In the genomic region with DNA sequence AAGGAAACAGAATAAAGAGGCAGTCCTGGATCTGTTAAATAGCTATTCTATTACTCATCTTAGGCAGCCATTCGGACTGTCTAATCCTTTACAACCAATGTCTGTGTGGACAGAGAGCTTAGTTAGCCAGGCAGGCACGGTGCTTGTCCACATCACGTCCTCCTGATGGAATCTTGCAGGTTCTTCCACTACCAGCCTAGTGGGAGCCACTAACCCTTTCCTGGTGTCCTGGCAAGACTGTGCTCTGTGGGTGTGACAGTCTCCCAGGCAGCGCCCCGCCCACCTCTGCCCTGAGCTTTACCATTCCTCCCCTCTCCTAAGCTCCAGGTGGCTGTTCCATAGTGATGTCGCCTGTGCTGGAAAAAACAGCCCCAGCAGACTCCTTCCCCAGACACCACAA, we compare ENCODE assay signal across 10 cellular contexts.
DNase-seq lines count a peak whose midpoint lies in the region; ATAC-seq and TF ChIP-seq lines count a peak whose summit lies in the region.
"Had no signal": no experiment of that assay in that cellular context is flagged by ENCODE, and none has a peak within 500 bp of the region (broad histone marks: within the 10 kb centered on the region; RNA-seq: fewer than 3 reads in every experiment).

No MANE protein-coding gene starts in this region.

- DNase-seq in NCI-H345 (lab: John Stamatoyannopoulos, UW) (peak; percentile 3), NCI-H345 treated with DMSO at 0.1 percent for 48 hours (lab: John Stamatoyannopoulos, UW; ENCODE audit: unreplicated experiment) (no peak), endodermal cell (peak; percentile 89), NOMO-1 treated with dmso at 0.1 percent for 144 hours (lab: John Stamatoyannopoulos, UW; ENCODE audit: unreplicated experiment) (no peak), heart left ventricle (no peak), NCI-H2029 treated with DMSO at 0.1 percent for 48 hours (lab: John Stamatoyannopoulos, UW) (no peak)
- DNase-seq in stimulated activated CD4-positive, alpha-beta T cell treated with anti-CD3 and anti-CD28 coated beads, Interleukin-1b, Interleukin-23, amount 100 ng/mL, for 48 hours: peak; percentile 6
- DNase-seq: left ventricle myocardium inferior, NCI-H2029 had no signal

- H2AFZ ChIP-seq in OCI-LY3 (ENCODE audit: low read depth, low read length): no peak overlapping the region

- H3K27me3 Mint-ChIP-seq in endodermal cell (ENCODE audit: insufficient read depth): no peaks in the 10 kb centered on the region

- no peak overlapping the region for H3K4me3 Mint-ChIP-seq in endodermal cell

- no peaks in the 10 kb centered on the region for H3K36me3 Mint-ChIP-seq in endodermal cell (ENCODE audit: low read depth)

- no peak for ATAC-seq in heart left ventricle

- H3K27me3 ChIP-seq in OCI-LY3 (ENCODE audit: low read depth, low read length) (no peaks in the 10 kb centered on the region), endodermal cell (ENCODE audit: control insufficient read depth, insufficient read depth, low read length, poor library complexity, severe bottlenecking) (no peaks in the 10 kb centered on the region), heart left ventricle (no peaks in the 10 kb centered on the region)

- peaks cover 71% of the 10 kb centered on the region for H3K4me1 ChIP-seq in OCI-LY3 (ENCODE audit: low read length)
- no peaks in the 10 kb centered on the region for H3K4me1 ChIP-seq in endodermal cell (ENCODE audit: control insufficient read depth, insufficient read depth, low read length)
- peaks cover 0 to 45% (median 13%) of the 10 kb centered on the region in 12 donors for H3K4me1 ChIP-seq in heart left ventricle

- 63 to 96% methylated on average over 2 to 6 of the region's 6 CpGs for WGBS in endodermal cell (ENCODE audit: insufficient coverage in 1 of 2, insufficient read length in 1 of 2), 2 experiments
- WGBS in heart left ventricle, 4 donors: 94 to 98% (median 96%) methylated on average over 6 of the region's 6 CpGs

- no peak overlapping the region for H3K9ac ChIP-seq in OCI-LY3 (ENCODE audit: low read length)
- no peak overlapping the region for H3K9ac ChIP-seq in endodermal cell (ENCODE audit: extremely low read depth, low read length, poor library complexity, severe bottlenecking)

- H3K4me3 ChIP-seq in OCI-LY3 (ENCODE audit: low read length) (no peak overlapping the region), endodermal cell (ENCODE audit: low read length) (no peak overlapping the region), heart left ventricle (no peak overlapping the region)
- H3K4me3 ChIP-seq: left ventricle myocardium inferior had no signal

- H4K20me1 ChIP-seq in OCI-LY3 (ENCODE audit: insufficient read depth, low read length): no peaks in the 10 kb centered on the region

- H3K9me3 Mint-ChIP-seq in endodermal cell: no peaks in the 10 kb centered on the region

- no peaks in the 10 kb centered on the region for H3K36me3 ChIP-seq in OCI-LY3 (replicated peaks; ENCODE audit: low read depth, low read length)
- H3K36me3 ChIP-seq in endodermal cell (ENCODE audit: control insufficient read depth, insufficient read depth, low read length): no peaks in the 10 kb centered on the region
- H3K36me3 ChIP-seq in heart left ventricle: no peaks in the 10 kb centered on the region
- H3K36me3 ChIP-seq: left ventricle myocardium inferior had no signal

- peaks cover 8% of the 10 kb centered on the region for H3K4me1 Mint-ChIP-seq in endodermal cell

- no peak for TF ChIP-seq POLR2A in heart left ventricle (IDR thresholded peaks at IDR 0.05)

- no peaks in the 10 kb centered on the region for H3K79me2 ChIP-seq in OCI-LY3 (ENCODE audit: low read length)

- intact Hi-C loops in heart left ventricle (cut with DNase I): loop anchor here in 1 of 10 donors (10.0 kb wide), 1 partner anchor 129 kb away; the partner anchor contains the start of gene TFB1M

- peak overlapping the region; percentile 87 for H3K27ac Mint-ChIP-seq in endodermal cell

- TF ChIP-seq CTCF in OCI-LY3 (IDR thresholded peaks at IDR 0.05; ENCODE audit: low read depth, low read length) (no peak), endodermal cell (conservative IDR thresholded peaks at IDR 0.05) (no peak), heart left ventricle (IDR thresholded peaks at IDR 0.05) (no peak)

- H3K27ac ChIP-seq in OCI-LY3 (ENCODE audit: low read length) (no peak overlapping the region), endodermal cell (ENCODE audit: low read depth, low read length) (no peak overlapping the region), heart left ventricle (peak overlapping the region in 1 of 12 donors; percentile 30)
- H3K27ac ChIP-seq: left ventricle myocardium inferior had no signal

- 0 out of 2 replicates have a peak overlapping the region, but pooled peaks have one; percentile 28 for H3K4me2 ChIP-seq in OCI-LY3 (ENCODE audit: low read length)

- no peaks in the 10 kb centered on the region for H3K9me3 ChIP-seq in OCI-LY3 (ENCODE audit: insufficient read depth, low read length)
- H3K9me3 ChIP-seq in endodermal cell (ENCODE audit: control insufficient read depth, low read length): no peaks in the 10 kb centered on the region
- H3K9me3 ChIP-seq in heart left ventricle: no peaks in the 10 kb centered on the region
- H3K9me3 ChIP-seq: left ventricle myocardium inferior had no signal

Comparison
In these comparisons a context has a peak if more than half of its experiments do, and no peak if none do; other contexts are left out.
1. DNase-seq: peak in NCI-H345 (single experiment), endodermal cell (single experiment) and stimulated activated CD4-positive, alpha-beta T cell treated with anti-CD3 and anti-CD28 coated beads, Interleukin-1b, Interleukin-23, amount 100 ng/mL, for 48 hours (single experiment); none in NCI-H345 treated with DMSO at 0.1 percent for 48 hours (single experiment), NOMO-1 treated with dmso at 0.1 percent for 144 hours (single experiment), heart left ventricle (0 of 5) and NCI-H2029 treated with DMSO at 0.1 percent for 48 hours (single experiment).